In genomic region chr14:96204151-96205058, GRCh38 we compare ENCODE assay signal across 8 cellular contexts. TPM values are rescaled to one million over a fixed set of nuclear protein-coding genes. Genes with fewer than 3 reads are reported as not detected.
DNase-seq lines count a peak whose midpoint lies in the region; ATAC-seq, FAIRE-seq and TF ChIP-seq lines count a peak whose summit lies in the region.

Gene BDKRB2 (plus strand): TSS chr14:96204839. CDS start chr14:96237108, 32,269 bp downstream.

- peak; percentile 51 for FAIRE-seq in RCC 7860 (lab: Jason Lieb, UNC)

- H3K56ac ChIP-seq in IMR-90 (ENCODE audit: extremely low read depth, insufficient read depth, low read length) = peak within 1 kb of the TSS; percentile 99

- TF ChIP-seq POLR2A in IMR-90 (IDR thresholded peaks at IDR 0.05; ENCODE audit: low read depth, low read length) (peak; percentile 93), right lobe of liver (IDR thresholded peaks at IDR 0.05) (peak; percentile 26)

- H3K23ac ChIP-seq in IMR-90 (ENCODE audit: low read depth, low read length) = peak within 1 kb of the TSS; percentile 75

- H4K8ac ChIP-seq in IMR-90 (ENCODE audit: low read depth in 2 of 2, low read length in 2 of 2) = peak within 1 kb of the TSS; percentile 90 to 94

- POLR2A ChIA-PET in Caco-2 (lab: Charles Lee) (interaction anchor here (0.7 to 1.5 kb wide), 2 partner anchors 9 to 105 kb away, joined by 3 to 5 read pairs; no protein-coding TSS in a partner anchor), IMR-90 (lab: Charles Lee; ENCODE audit: unreplicated experiment) (interaction anchor here (0.6 to 1.6 kb wide), 8 partner anchors 15 to 109 kb away, joined by 3 to 11 read pairs (median 4); no protein-coding TSS in a partner anchor)

- TF ChIP-seq CTCF in Caco-2 (IDR thresholded peaks at IDR 0.05; ENCODE audit: insufficient read depth in 1 of 2, low read depth in 1 of 2, low read length in 1 of 2, severe bottlenecking in 1 of 2, unreplicated experiment in 1 of 2) (no peak), IMR-90 (conservative IDR thresholded peaks at IDR 0.05; ENCODE audit: low read depth, low read length) (no peak), right lobe of liver (IDR thresholded peaks at IDR 0.05) (no peak)

- H3K79me1 ChIP-seq in IMR-90 (ENCODE audit: low read depth in 1 of 2, low read length in 2 of 2) = peaks cover 23 to 56% of the 10 kb centered on the region in 2 experiments

- peak within 1 kb of the TSS; percentile 95 for H3K18ac ChIP-seq in IMR-90 (ENCODE audit: low read depth, low read length)

- peaks cover 32% of the 10 kb centered on the region for H4K20me1 ChIP-seq in IMR-90 (ENCODE audit: insufficient read depth, low read length)

- H3K36me3 ChIP-seq in Caco-2 (ENCODE audit: control insufficient read depth, insufficient read depth, low read length) = no peaks in the 10 kb centered on the region
- H3K36me3 ChIP-seq in IMR-90 (ENCODE audit: control insufficient read depth, insufficient read depth, low read length) = peaks cover 32% of the 10 kb centered on the region
- H3K36me3 ChIP-seq in duodenal mucosa (ENCODE audit: control insufficient read depth in 1 of 2, insufficient read depth in 2 of 2, low read length in 2 of 2) = no peaks in the 10 kb centered on the region
- H3K36me3 ChIP-seq in right lobe of liver = no peaks in the 10 kb centered on the region

- peak within 1 kb of the TSS; percentile 99 for H3K14ac ChIP-seq in IMR-90 (replicated peaks; ENCODE audit: low read depth, low read length)

- peak within 1 kb of the TSS; percentile 72 for H3K27ac Mint-ChIP-seq in Caco-2 (ENCODE audit: unreplicated experiment)
- H3K27ac Mint-ChIP-seq in stimulated activated naive CD8-positive, alpha-beta T cell treated with anti-CD3 and anti-CD28 coated beads, Interleukin-15, Interleukin-2, amounts not matched to agents 100 ng/mL and 50 ng/mL, for 24 hours = no peak within 1 kb of the TSS
- H3K27ac Mint-ChIP-seq in immature natural killer cell = no peak within 1 kb of the TSS

- H2BK120ac ChIP-seq in IMR-90 (ENCODE audit: low read depth, low read length) = peak within 1 kb of the TSS; percentile 81

- peak; percentile 70 to 73 for DNase-seq in Caco-2
- peak; percentile 92 for DNase-seq in IMR-90
- DNase-seq in RCC 7860 (ENCODE audit: low spot score) = peak; percentile 74
- DNase-seq in right lobe of liver = peak in 1 of 3 donors; percentile 66
- no peak for DNase-seq in immature natural killer cell

- CTCF ChIA-PET in Caco-2 (lab: Charles Lee) (interaction anchor here (0.6 to 1.1 kb wide), 3 partner anchors 58 to 106 kb away, joined by 3 to 8 read pairs (median 6); no protein-coding TSS in a partner anchor), IMR-90 (lab: Yijun Ruan, JAX) (interaction anchor here (0.6 to 2.5 kb wide), 5 partner anchors 42 to 104 kb away, joined by 3 to 9 read pairs (median 3); no protein-coding TSS in a partner anchor)

- BruUV-seq in Caco-2 (replicated peaks; lab: Mats Ljungman, UMichigan) (TSS peak; percentile 81), IMR-90 (replicated peaks; lab: Mats Ljungman, UMichigan) (no TSS peak)

- peak within 1 kb of the TSS; percentile 94 for H3K4ac ChIP-seq in IMR-90 (ENCODE audit: low read depth, low read length)

- H2AK5ac ChIP-seq in IMR-90 (ENCODE audit: low read depth, low read length) = peak within 1 kb of the TSS; percentile 99

- H2AK9ac ChIP-seq in IMR-90 (replicated peaks; ENCODE audit: low read depth, low read length, poor library complexity) = peak within 1 kb of the TSS; percentile 97

- no peaks in the 10 kb centered on the region for H3K9me3 ChIP-seq in Caco-2
- no peaks in the 10 kb centered on the region for H3K9me3 ChIP-seq in IMR-90 (ENCODE audit: control insufficient read depth, insufficient read depth, low read length)
- H3K9me3 ChIP-seq in duodenal mucosa (ENCODE audit: control insufficient read depth in 1 of 2, low read length in 2 of 2) = no peaks in the 10 kb centered on the region
- no peaks in the 10 kb centered on the region for H3K9me3 ChIP-seq in right lobe of liver

- TF ChIP-seq RAD21 in IMR-90 (IDR thresholded peaks at IDR 0.05; ENCODE audit: low read length) = peak; percentile 42

- H3K4me3 Mint-ChIP-seq in Caco-2 (ENCODE audit: unreplicated experiment) = peak within 1 kb of the TSS; percentile 70
- H3K4me3 Mint-ChIP-seq in stimulated activated naive CD8-positive, alpha-beta T cell treated with anti-CD3 and anti-CD28 coated beads, Interleukin-15, Interleukin-2, amounts not matched to agents 100 ng/mL and 50 ng/mL, for 24 hours = peak within 1 kb of the TSS; percentile 23
- no peak within 1 kb of the TSS for H3K4me3 Mint-ChIP-seq in immature natural killer cell

- H3K4me2 ChIP-seq in IMR-90 (ENCODE audit: low read depth, low read length) = peak within 1 kb of the TSS; percentile 98

- peaks cover 22% of the 10 kb centered on the region for H3K9me1 ChIP-seq in IMR-90 (ENCODE audit: insufficient read depth, low read length)

- peak within 1 kb of the TSS; percentile 35 for H3K4me3 ChIP-seq in Caco-2 (ENCODE audit: low read depth, low read length)
- H3K4me3 ChIP-seq in IMR-90 (ENCODE audit: insufficient read depth, low read depth, low read length) = peak within 1 kb of the TSS; percentile 88
- H3K4me3 ChIP-seq in duodenal mucosa (ENCODE audit: low read depth in 1 of 2, low read length in 2 of 2) = peak within 1 kb of the TSS; percentile 64 to 76
- H3K4me3 ChIP-seq in right lobe of liver = no peak within 1 kb of the TSS

- H3K27ac ChIP-seq in IMR-90 (ENCODE audit: insufficient read depth, low read length) (peak within 1 kb of the TSS; percentile 97), duodenal mucosa (ENCODE audit: low read depth, low read length) (peak within 1 kb of the TSS; percentile 79), right lobe of liver (no peak within 1 kb of the TSS)

- H2BK5ac ChIP-seq in IMR-90 (ENCODE audit: low read depth, low read length, poor library complexity, severe bottlenecking) = peak within 1 kb of the TSS; percentile 94

- intact Hi-C loops in Caco-2 (cut with micrococcal nuclease; ENCODE audit: unreplicated experiment) = loop anchor here (2.0 kb wide), 1 partner anchor 104 kb away; no protein-coding TSS in a partner anchor
- intact Hi-C loops in IMR-90 (cut with micrococcal nuclease) = loop anchor here (1.0 to 10.0 kb wide), 7 partner anchors 28 to 210 kb away; no protein-coding TSS in a partner anchor
- intact Hi-C loops in right lobe of liver (cut with DNase I) = no loop called here

- H4K91ac ChIP-seq in IMR-90 (ENCODE audit: insufficient read depth, low read depth, low read length) = peak within 1 kb of the TSS; percentile 98

- peak within 1 kb of the TSS; percentile 96 for H2BK15ac ChIP-seq in IMR-90 (ENCODE audit: low read depth, low read length)

- peak within 1 kb of the TSS; percentile 90 for H2AFZ ChIP-seq in IMR-90 (replicated peaks; ENCODE audit: low read length, poor library complexity)

- H3K4me1 Mint-ChIP-seq in Caco-2 (ENCODE audit: low read depth, unreplicated experiment) (no peaks in the 10 kb centered on the region), immature natural killer cell (no peaks in the 10 kb centered on the region)
- H3K4me1 Mint-ChIP-seq in stimulated activated naive CD8-positive, alpha-beta T cell treated with anti-CD3 and anti-CD28 coated beads, Interleukin-15, Interleukin-2, amounts not matched to agents 100 ng/mL and 50 ng/mL, for 24 hours (ENCODE audit: low read depth) = peaks cover 5% of the 10 kb centered on the region

- H2BK20ac ChIP-seq in IMR-90 (ENCODE audit: low read depth, low read length) = peak within 1 kb of the TSS; percentile 77

- H3K27me3 Mint-ChIP-seq in Caco-2 (ENCODE audit: insufficient read depth, unreplicated experiment) = no peaks in the 10 kb centered on the region
- peaks cover 45% of the 10 kb centered on the region for H3K27me3 Mint-ChIP-seq in stimulated activated naive CD8-positive, alpha-beta T cell treated with anti-CD3 and anti-CD28 coated beads, Interleukin-15, Interleukin-2, amounts not matched to agents 100 ng/mL and 50 ng/mL, for 24 hours
- peaks cover 10 to 16% (median 15%) of the 10 kb centered on the region in 3 donors for H3K27me3 Mint-ChIP-seq in immature natural killer cell (ENCODE audit: low read depth in 3 of 3)

- peak within 1 kb of the TSS; percentile 83 for H4K5ac ChIP-seq in IMR-90 (ENCODE audit: low read depth, low read length)

- peak; percentile 86 for ATAC-seq in IMR-90 (ENCODE audit: low read depth)
- ATAC-seq in right lobe of liver = peak; percentile 71 to 97 (median 78)
- no peak for ATAC-seq in HG03439 (IDR thresholded peaks at IDR 0.05; ENCODE audit: unreplicated experiment)

- dilution Hi-C loops in IMR-90 (cut with HindIII; ENCODE audit: low sequenced_read_pairs, unreplicated experiment) = no loop called here

- no peaks in the 10 kb centered on the region for H3K36me3 Mint-ChIP-seq in Caco-2 (ENCODE audit: insufficient read depth, unreplicated experiment)
- no peaks in the 10 kb centered on the region for H3K36me3 Mint-ChIP-seq in stimulated activated naive CD8-positive, alpha-beta T cell treated with anti-CD3 and anti-CD28 coated beads, Interleukin-15, Interleukin-2, amounts not matched to agents 100 ng/mL and 50 ng/mL, for 24 hours (ENCODE audit: low read depth)
- no peaks in the 10 kb centered on the region for H3K36me3 Mint-ChIP-seq in immature natural killer cell

- H3K9me3 Mint-ChIP-seq in Caco-2 (ENCODE audit: unreplicated experiment) (no peaks in the 10 kb centered on the region), immature natural killer cell (no peaks in the 10 kb centered on the region)
- no peaks in the 10 kb centered on the region for H3K9me3 Mint-ChIP-seq in stimulated activated naive CD8-positive, alpha-beta T cell treated with anti-CD3 and anti-CD28 coated beads, Interleukin-15, Interleukin-2, amounts not matched to agents 100 ng/mL and 50 ng/mL, for 24 hours

- H3K4me1 ChIP-seq in Caco-2 = peaks cover 14% of the 10 kb centered on the region
- peaks cover 22% of the 10 kb centered on the region for H3K4me1 ChIP-seq in IMR-90 (ENCODE audit: control insufficient read depth, insufficient read depth, low read length)
- H3K4me1 ChIP-seq in duodenal mucosa (ENCODE audit: control insufficient read depth in 1 of 2, insufficient read depth in 2 of 2, low read length in 2 of 2) = peaks cover 34 to 42% of the 10 kb centered on the region in 2 donors
- H3K4me1 ChIP-seq in right lobe of liver = peaks cover 0 to 14% (median 0%) of the 10 kb centered on the region in 4 donors

- peak within 1 kb of the TSS; percentile 99 for H3K9ac ChIP-seq in IMR-90 (ENCODE audit: low read depth, low read length)
- H3K9ac ChIP-seq in duodenal mucosa (ENCODE audit: low read depth in 1 of 2, low read length in 2 of 2) = peak within 1 kb of the TSS; percentile 80 to 81

- in situ Hi-C loops in IMR-90 (cut with MboI; ENCODE audit: low sequenced_read_pairs) = loop anchor here (5.0 kb wide), 1 partner anchor 97 kb away; no protein-coding TSS in a partner anchor

- H3K27me3 ChIP-seq in Caco-2 (replicated peaks; ENCODE audit: control insufficient read depth, insufficient read depth, low read length) (no peaks in the 10 kb centered on the region), IMR-90 (ENCODE audit: control insufficient read depth, insufficient read depth, low read length) (no peaks in the 10 kb centered on the region), duodenal mucosa (ENCODE audit: control insufficient read depth in 1 of 2, insufficient read depth in 2 of 2, low read length in 2 of 2) (no peaks in the 10 kb centered on the region), right lobe of liver (no peaks in the 10 kb centered on the region)

- WGBS in IMR-90 (ENCODE audit: extremely low coverage in 2 of 2, insufficient read length in 1 of 2), 2 experiments = 11% methylated on average over 11 of the region's 41 CpGs; no CpG with 5 or more reads in 1 of the 2 experiments
- 18% methylated on average over 14 of the region's 41 CpGs for WGBS in right lobe of liver (ENCODE audit: insufficient coverage, low coverage, low lambda C conversion rate, missing lambda C conversion rate)

RNA-seq across cellular contexts. Expression of gene BDKRB2, which starts in this region (rescaled TPM):
- total RNA-seq in Caco-2 (2022) (1.4 and 2.0 TPM in 2 replicates), IMR-90 (2012; rRNA removed) (60.5 and 73.1 TPM in 2 replicates), right lobe of liver (under 1 TPM; 0.07 to 0.60 (median 0.22) TPM)
- polyA plus RNA-seq in IMR-90 (2012; rRNA removed) (52.1 and 60.9 TPM in 2 replicates), immature natural killer cell (not detected)
- 32.4 and 87.1 TPM in 2 replicates for polyA plus RNA-seq in IMR-90 (2012; cell fraction: cytosol; rRNA removed)
- polyA plus RNA-seq in IMR-90 (2012; cell fraction: nucleus; rRNA removed; ENCODE audit: low replicate concordance) = 63.4 and 68.9 TPM in 2 replicates

Comparison
In these comparisons a context has a peak if more than half of its experiments do, and no peak if none do; other contexts are left out.
1. RNA of gene BDKRB2 (total RNA-seq): 60.5 to 73.1 TPM in IMR-90; 1.4 to 2.0 TPM in Caco-2 and 0.07 to 0.60 TPM in right lobe of liver; every median in the first group is over 10 times any median in the second.
2. RNA of gene BDKRB2 (polyA plus RNA-seq): 32.4 to 87.1 TPM in IMR-90; not detected in immature natural killer cell; every median in the first group is over 10 times any median in the second.
3. Peak in ATAC-seq in right lobe of liver; RNA of the gene not detected or under 1 TPM.
4. DNase-seq: peak in Caco-2 (2 of 2), IMR-90 (single experiment) and RCC 7860 (single experiment); none in immature natural killer cell (0 of 3).
5. H3K4me3 ChIP-seq: peak in Caco-2 (single experiment), IMR-90 (single experiment) and duodenal mucosa (2 of 2); none in right lobe of liver (0 of 3).
6. H3K4me3 Mint-ChIP-seq: peak in Caco-2 (single experiment) and stimulated activated naive CD8-positive, alpha-beta T cell treated with anti-CD3 and anti-CD28 coated beads, Interleukin-15, Interleukin-2, amounts not matched to agents 100 ng/mL and 50 ng/mL, for 24 hours (single experiment); none in immature natural killer cell (0 of 5).
7. H3K27ac ChIP-seq: peak in IMR-90 (single experiment) and duodenal mucosa (single experiment); none in right lobe of liver (0 of 3).
8. intact Hi-C loops: an anchor here in Caco-2 (2.0 kb wide) and IMR-90 (1.0 to 10.0 kb wide); none called in right lobe of liver.